In the genomic region with DNA sequence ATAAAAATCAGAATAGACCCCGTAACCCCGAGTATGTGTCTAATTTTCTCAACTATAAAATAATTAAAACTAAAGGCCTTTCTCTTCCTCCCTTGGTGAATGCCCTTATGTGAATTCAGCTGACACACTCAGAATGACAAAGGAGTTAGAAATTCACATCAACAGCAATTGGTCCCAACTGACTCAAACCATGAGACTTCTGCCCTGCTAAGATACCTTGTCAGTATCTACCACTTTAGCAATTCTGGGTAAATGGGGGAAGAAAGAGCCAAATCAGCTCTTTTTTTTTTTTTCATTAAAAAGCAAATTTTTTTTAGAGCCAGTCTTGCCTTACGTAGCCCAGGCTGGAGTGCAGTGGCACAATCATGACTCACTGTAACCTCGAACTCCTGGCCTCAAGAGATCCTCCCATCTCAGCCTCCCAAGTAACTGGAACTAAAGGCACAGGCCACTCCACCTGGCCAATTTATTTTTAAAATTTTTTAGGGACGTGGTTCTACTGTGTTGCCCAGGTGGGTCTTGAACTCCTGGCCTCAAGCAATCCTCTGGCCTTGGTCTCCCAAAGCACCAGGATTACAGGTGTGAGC, we compare ENCODE assay signal across 1 cellular context.
TF ChIP-seq lines count a peak whose summit lies in the region.

No MANE protein-coding gene starts in this region.

TF ChIP-seq in K562, 482 proteins besides CTCF, POLR2A, EP300 and RAD21 (continued from another document and continues in another):
- TF ChIP-seq KLF6 (CRISPR knock-in tag; IDR thresholded peaks at IDR 0.05; ENCODE audit: borderline replicate concordance) (no peak), STAT5A (IDR thresholded peaks at IDR 0.05; ENCODE audit: borderline replicate concordance, low read length) (peak; percentile 39; the same call in 1 of the 2 replicates), ZKSCAN1 (IDR thresholded peaks at IDR 0.05; ENCODE audit: low read depth, low read length) (no peak), CBX3 (IDR thresholded peaks at IDR 0.05; ENCODE audit: borderline replicate concordance in 1 of 2, low read length in 2 of 2) (no peak), ZNF143 (CRISPR knock-in tag; IDR thresholded peaks at IDR 0.05) (no peak), ZNF445 (CRISPR knock-in tag; IDR thresholded peaks at IDR 0.05; ENCODE audit: low read depth) (no peak), POLR2H (tag; IDR thresholded peaks at IDR 0.05; ENCODE audit: low read depth) (0 out of 2 replicates have a peak, but pooled peaks have one; percentile 7), SMARCA5 (IDR thresholded peaks at IDR 0.05) (no peak), SREBF1 (IDR thresholded peaks at IDR 0.05; ENCODE audit: borderline replicate concordance, low read depth, low read length) (no peak), COPS2 (conservative IDR thresholded peaks at IDR 0.05) (no peak), FIP1L1 (IDR thresholded peaks at IDR 0.05; ENCODE audit: low read depth, low read length, poor library complexity, severe bottlenecking) (no peak), GTF2A2 (tag; IDR thresholded peaks at IDR 0.05) (no peak), ZSCAN29 (IDR thresholded peaks at IDR 0.05) (no peak), HOXB6 (CRISPR knock-in tag; IDR thresholded peaks at IDR 0.05; ENCODE audit: borderline replicate concordance) (no peak), ZNF23 (CRISPR knock-in tag; IDR thresholded peaks at IDR 0.05) (no peak), ZNF79 (CRISPR knock-in tag; IDR thresholded peaks at IDR 0.05; ENCODE audit: low read depth) (peak; percentile 96), RBM15 (IDR thresholded peaks at IDR 0.05; ENCODE audit: insufficient read depth, low read length) (no peak), SIN3A (IDR thresholded peaks at IDR 0.05; ENCODE audit: borderline replicate concordance in 2 of 2, control insufficient read depth in 1 of 2, low read depth in 2 of 2, low read length in 2 of 2) (no peak), PRMT5 (CRISPR knock-in tag; IDR thresholded peaks at IDR 0.05) (no peak), GTF2E2 (tag; IDR thresholded peaks at IDR 0.05) (0 out of 2 replicates have a peak, but pooled peaks have one; percentile 39), FUS (optimal IDR thresholded peaks at IDR 0.05; ENCODE audit: low read depth, low read length) (no peak), OTX1 (CRISPR knock-in tag; IDR thresholded peaks at IDR 0.05) (no peak), MAFK (IDR thresholded peaks at IDR 0.05; ENCODE audit: low read length) (peak; percentile 57; the same call in 1 of the 2 replicates), ZFP36 (IDR thresholded peaks at IDR 0.05; ENCODE audit: low read depth, low read length, partially characterized antibody) (no peak), ATF1 (CRISPR knock-in tag; IDR thresholded peaks at IDR 0.05) (no peak), ATF1 (tag; IDR thresholded peaks at IDR 0.05) (no peak), TRIM28 (IDR thresholded peaks at IDR 0.05) (no peak), MCM3 (IDR thresholded peaks at IDR 0.05) (no peak), SETDB1 (IDR thresholded peaks at IDR 0.05; ENCODE audit: low read length) (no peak)
- TF ChIP-seq, protein P1, sequence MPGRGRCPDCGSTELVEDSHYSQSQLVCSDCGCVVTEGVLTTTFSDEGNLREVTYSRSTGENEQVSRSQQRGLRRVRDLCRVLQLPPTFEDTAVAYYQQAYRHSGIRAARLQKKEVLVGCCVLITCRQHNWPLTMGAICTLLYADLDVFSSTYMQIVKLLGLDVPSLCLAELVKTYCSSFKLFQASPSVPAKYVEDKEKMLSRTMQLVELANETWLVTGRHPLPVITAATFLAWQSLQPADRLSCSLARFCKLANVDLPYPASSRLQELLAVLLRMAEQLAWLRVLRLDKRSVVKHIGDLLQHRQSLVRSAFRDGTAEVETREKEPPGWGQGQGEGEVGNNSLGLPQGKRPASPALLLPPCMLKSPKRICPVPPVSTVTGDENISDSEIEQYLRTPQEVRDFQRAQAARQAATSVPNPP (IDR thresholded peaks at IDR 0.05; ENCODE audit: borderline replicate concordance, insufficient read depth, insufficient read length): no peak
- TF ChIP-seq, protein P2, sequence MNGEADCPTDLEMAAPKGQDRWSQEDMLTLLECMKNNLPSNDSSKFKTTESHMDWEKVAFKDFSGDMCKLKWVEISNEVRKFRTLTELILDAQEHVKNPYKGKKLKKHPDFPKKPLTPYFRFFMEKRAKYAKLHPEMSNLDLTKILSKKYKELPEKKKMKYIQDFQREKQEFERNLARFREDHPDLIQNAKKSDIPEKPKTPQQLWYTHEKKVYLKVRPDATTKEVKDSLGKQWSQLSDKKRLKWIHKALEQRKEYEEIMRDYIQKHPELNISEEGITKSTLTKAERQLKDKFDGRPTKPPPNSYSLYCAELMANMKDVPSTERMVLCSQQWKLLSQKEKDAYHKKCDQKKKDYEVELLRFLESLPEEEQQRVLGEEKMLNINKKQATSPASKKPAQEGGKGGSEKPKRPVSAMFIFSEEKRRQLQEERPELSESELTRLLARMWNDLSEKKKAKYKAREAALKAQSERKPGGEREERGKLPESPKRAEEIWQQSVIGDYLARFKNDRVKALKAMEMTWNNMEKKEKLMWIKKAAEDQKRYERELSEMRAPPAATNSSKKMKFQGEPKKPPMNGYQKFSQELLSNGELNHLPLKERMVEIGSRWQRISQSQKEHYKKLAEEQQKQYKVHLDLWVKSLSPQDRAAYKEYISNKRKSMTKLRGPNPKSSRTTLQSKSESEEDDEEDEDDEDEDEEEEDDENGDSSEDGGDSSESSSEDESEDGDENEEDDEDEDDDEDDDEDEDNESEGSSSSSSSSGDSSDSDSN (IDR thresholded peaks at IDR 0.05; ENCODE audit: borderline replicate concordance in 1 of 2, low read depth in 2 of 2, low read length in 2 of 2): no peak
- TF ChIP-seq, protein P3, sequence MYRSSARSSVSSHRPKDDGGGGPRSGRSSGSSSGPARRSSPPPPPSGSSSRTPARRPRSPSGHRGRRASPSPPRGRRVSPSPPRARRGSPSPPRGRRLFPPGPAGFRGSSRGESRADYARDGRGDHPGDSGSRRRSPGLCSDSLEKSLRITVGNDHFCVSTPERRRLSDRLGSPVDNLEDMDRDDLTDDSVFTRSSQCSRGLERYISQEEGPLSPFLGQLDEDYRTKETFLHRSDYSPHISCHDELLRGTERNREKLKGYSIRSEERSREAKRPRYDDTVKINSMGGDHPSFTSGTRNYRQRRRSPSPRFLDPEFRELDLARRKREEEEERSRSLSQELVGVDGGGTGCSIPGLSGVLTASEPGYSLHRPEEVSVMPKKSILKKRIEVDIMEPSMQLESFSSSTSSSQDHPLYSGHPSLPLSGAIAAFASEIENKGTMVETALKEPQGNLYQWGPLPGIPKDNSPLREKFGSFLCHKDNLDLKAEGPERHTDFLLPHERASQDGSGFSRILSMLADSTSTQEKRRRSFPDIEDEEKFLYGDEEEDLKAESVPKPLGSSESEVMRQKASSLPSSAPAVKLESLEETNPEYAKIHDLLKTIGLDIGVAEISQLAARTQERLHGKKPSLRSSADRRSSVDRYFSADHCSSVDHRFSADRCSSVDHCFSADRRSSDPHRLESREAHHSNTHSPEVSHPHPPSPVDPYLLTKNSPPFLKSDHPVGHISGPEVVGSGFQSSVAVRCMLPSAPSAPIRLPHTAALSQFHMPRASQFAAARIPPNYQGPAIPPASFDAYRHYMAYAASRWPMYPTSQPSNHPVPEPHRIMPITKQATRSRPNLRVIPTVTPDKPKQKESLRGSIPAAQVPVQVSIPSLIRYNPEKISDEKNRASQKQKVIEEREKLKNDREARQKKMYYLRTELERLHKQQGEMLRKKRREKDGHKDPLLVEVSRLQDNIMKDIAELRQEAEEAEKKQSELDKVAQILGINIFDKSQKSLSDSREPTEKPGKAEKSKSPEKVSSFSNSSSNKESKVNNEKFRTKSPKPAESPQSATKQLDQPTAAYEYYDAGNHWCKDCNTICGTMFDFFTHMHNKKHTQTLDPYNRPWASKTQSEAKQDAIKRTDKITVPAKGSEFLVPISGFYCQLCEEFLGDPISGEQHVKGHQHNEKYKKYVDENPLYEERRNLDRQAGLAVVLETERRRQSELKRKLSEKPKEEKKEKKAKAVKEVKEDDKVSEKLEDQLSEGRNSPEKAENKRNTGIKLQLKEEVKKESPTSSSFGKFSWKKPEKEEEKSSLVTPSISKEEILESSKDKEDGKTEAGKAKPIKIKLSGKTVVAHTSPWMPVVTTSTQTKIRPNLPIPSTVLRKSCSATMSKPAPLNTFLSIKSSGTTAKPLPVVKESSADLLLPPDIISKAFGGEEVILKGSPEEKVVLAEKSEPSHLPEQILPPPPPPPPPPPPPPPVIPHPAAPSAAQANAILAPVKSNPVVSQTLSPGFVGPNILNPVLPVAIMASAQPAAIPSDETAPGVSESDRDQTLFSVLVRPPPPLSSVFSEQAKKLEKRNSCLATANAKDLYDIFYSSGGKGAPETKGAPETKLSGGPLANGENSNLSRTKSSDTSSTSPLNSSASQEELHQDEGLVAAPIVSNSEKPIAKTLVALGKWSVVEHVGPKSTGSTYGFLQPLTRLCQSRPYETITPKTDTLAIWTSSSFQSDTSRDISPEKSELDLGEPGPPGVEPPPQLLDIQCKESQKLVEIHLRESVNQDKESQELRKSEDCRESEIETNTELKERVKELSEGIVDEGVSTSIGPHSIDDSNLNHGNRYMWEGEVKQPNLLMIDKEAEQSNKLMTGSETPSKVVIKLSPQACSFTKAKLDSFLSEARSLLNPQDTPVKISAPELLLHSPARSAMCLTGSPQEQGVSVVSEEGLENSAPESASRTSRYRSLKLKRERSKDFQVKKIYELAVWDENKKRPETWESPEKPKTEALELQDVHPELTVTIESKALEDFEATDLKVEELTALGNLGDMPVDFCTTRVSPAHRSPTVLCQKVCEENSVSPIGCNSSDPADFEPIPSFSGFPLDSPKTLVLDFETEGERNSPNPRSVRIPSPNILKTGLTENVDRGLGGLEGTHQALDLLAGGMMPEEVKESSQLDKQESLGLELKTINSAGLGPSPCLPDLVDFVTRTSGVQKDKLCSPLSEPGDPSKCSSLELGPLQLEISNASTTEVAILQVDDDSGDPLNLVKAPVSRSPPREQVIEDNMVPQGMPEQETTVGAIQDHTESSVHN (IDR thresholded peaks at IDR 0.05; ENCODE audit: borderline replicate concordance in 1 of 2, low read depth in 1 of 2): no peak
- TF ChIP-seq, protein P4, sequence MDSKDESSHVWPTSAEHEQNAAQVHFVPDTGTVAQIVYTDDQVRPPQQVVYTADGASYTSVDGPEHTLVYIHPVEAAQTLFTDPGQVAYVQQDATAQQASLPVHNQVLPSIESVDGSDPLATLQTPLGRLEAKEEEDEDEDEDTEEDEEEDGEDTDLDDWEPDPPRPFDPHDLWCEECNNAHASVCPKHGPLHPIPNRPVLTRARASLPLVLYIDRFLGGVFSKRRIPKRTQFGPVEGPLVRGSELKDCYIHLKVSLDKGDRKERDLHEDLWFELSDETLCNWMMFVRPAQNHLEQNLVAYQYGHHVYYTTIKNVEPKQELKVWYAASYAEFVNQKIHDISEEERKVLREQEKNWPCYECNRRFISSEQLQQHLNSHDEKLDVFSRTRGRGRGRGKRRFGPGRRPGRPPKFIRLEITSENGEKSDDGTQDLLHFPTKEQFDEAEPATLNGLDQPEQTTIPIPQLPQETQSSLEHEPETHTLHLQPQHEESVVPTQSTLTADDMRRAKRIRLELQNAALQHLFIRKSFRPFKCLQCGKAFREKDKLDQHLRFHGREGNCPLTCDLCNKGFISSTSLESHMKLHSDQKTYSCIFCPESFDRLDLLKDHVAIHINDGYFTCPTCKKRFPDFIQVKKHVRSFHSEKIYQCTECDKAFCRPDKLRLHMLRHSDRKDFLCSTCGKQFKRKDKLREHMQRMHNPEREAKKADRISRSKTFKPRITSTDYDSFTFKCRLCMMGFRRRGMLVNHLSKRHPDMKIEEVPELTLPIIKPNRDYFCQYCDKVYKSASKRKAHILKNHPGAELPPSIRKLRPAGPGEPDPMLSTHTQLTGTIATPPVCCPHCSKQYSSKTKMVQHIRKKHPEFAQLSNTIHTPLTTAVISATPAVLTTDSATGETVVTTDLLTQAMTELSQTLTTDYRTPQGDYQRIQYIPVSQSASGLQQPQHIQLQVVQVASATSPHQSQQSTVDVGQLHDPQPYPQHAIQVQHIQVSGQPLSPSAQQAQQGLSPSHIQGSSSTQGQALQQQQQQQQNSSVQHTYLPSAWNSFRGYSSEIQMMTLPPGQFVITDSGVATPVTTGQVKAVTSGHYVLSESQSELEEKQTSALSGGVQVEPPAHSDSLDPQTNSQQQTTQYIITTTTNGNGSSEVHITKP (IDR thresholded peaks at IDR 0.05; ENCODE audit: partially characterized antibody): peak; percentile 8
- TF ChIP-seq, protein P5, sequence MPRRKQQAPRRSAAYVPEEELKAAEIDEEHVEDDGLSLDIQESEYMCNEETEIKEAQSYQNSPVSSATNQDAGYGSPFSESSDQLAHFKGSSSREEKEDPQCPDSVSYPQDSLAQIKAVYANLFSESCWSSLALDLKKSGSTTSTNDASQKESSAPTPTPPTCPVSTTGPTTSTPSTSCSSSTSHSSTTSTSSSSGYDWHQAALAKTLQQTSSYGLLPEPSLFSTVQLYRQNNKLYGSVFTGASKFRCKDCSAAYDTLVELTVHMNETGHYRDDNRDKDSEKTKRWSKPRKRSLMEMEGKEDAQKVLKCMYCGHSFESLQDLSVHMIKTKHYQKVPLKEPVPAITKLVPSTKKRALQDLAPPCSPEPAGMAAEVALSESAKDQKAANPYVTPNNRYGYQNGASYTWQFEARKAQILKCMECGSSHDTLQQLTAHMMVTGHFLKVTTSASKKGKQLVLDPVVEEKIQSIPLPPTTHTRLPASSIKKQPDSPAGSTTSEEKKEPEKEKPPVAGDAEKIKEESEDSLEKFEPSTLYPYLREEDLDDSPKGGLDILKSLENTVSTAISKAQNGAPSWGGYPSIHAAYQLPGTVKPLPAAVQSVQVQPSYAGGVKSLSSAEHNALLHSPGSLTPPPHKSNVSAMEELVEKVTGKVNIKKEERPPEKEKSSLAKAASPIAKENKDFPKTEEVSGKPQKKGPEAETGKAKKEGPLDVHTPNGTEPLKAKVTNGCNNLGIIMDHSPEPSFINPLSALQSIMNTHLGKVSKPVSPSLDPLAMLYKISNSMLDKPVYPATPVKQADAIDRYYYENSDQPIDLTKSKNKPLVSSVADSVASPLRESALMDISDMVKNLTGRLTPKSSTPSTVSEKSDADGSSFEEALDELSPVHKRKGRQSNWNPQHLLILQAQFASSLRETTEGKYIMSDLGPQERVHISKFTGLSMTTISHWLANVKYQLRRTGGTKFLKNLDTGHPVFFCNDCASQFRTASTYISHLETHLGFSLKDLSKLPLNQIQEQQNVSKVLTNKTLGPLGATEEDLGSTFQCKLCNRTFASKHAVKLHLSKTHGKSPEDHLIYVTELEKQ (CRISPR knock-in tag; IDR thresholded peaks at IDR 0.05): no peak
- TF ChIP-seq, protein P6, sequence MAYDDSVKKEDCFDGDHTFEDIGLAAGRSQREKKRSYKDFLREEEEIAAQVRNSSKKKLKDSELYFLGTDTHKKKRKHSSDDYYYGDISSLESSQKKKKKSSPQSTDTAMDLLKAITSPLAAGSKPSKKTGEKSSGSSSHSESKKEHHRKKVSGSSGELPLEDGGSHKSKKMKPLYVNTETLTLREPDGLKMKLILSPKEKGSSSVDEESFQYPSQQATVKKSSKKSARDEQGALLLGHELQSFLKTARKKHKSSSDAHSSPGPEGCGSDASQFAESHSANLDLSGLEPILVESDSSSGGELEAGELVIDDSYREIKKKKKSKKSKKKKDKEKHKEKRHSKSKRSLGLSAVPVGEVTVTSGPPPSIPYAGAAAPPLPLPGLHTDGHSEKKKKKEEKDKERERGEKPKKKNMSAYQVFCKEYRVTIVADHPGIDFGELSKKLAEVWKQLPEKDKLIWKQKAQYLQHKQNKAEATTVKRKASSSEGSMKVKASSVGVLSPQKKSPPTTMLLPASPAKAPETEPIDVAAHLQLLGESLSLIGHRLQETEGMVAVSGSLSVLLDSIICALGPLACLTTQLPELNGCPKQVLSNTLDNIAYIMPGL (CRISPR knock-in tag; IDR thresholded peaks at IDR 0.05): no peak
- TF ChIP-seq, protein P7, sequence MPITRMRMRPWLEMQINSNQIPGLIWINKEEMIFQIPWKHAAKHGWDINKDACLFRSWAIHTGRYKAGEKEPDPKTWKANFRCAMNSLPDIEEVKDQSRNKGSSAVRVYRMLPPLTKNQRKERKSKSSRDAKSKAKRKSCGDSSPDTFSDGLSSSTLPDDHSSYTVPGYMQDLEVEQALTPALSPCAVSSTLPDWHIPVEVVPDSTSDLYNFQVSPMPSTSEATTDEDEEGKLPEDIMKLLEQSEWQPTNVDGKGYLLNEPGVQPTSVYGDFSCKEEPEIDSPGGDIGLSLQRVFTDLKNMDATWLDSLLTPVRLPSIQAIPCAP (CRISPR knock-in tag; IDR thresholded peaks at IDR 0.05; ENCODE audit: borderline replicate concordance): no peak
